ENCODE assay signal across 23 cellular contexts in genomic region chr13:111963031-111963430, GRCh38.
"Had no signal": no experiment of that assay in that cellular context is flagged by ENCODE, and none has a peak within 500 bp of the region (broad histone marks: within the 10 kb centered on the region; RNA-seq: fewer than 3 reads in every experiment).

No MANE protein-coding gene starts in this region.

- H3K36me3 ChIP-seq: ascending aorta, breast epithelium, cardiac muscle cell had no signal

- H3K27ac ChIP-seq: ascending aorta, breast epithelium, cardiac muscle cell, coronary artery, dorsolateral prefrontal cortex had no signal

- ATAC-seq: activated CD4-positive, alpha-beta T cell treated with anti-CD3 and anti-CD28 coated beads for 36 hours; activated T-cell treated with anti-CD3 and anti-CD28 coated beads, Interleukin-2, amount 50 U/mL, for 72 hours had no signal

- H3K27me3 ChIP-seq: ascending aorta, breast epithelium, dorsolateral prefrontal cortex had no signal

- H3K4me3 ChIP-seq: ascending aorta, breast epithelium, cardiac muscle cell, coronary artery, dorsolateral prefrontal cortex had no signal

- H3K4me1 ChIP-seq: ascending aorta, breast epithelium had no signal

- H3K9me3 ChIP-seq: ascending aorta, breast epithelium had no signal

- DNase-seq: activated CD4-positive, alpha-beta memory T cell treated with anti-CD3 and anti-CD28 coated beads, Interleukin-2, amount 10 ng/mL, durations not matched to agents 7 days and 5 days; activated CD4-positive, alpha-beta T cell treated with anti-CD3 and anti-CD28 coated beads for 36 hours; activated CD4-positive, alpha-beta T cell treated with anti-CD3 and anti-CD28 coated beads, Interleukin-2, amount 10 ng/mL, durations not matched to agents 7 days and 5 days; activated CD4-positive, alpha-beta T cell treated with anti-CD3 and anti-CD28 coated beads, Interleukin-2, amount 50 U/mL, for 4 hours; activated CD4-positive, CD25-positive, alpha-beta regulatory T cell; activated CD4-positive, CD25-positive, alpha-beta regulatory T cell treated with anti-CD3 and anti-CD28 coated beads, Interleukin-2, amount 50 U/mL, for 72 hours; activated CD8-positive, alpha-beta memory T cell treated with anti-CD3 and anti-CD28 coated beads, Interleukin-2, amount 50 U/mL, for 48 hours; activated gamma-delta T cell; activated naive CD4-positive, alpha-beta T cell; activated naive CD4-positive, alpha-beta T cell treated with anti-CD3 and anti-CD28 coated beads, Interleukin-2, amount 10 ng/mL, durations not matched to agents 7 days and 5 days; activated naive CD8-positive, alpha-beta T cell treated with anti-CD3 and anti-CD28 coated beads, Interleukin-2, amount 10 ng/mL, durations not matched to agents 7 days and 5 days; activated T-cell treated with anti-CD3 and anti-CD28 coated beads for 4 hours; activated T-cell treated with anti-CD3 and anti-CD28 coated beads, Interleukin-2, amount 50 U/mL, for 24 hours; activated T-cell treated with anti-CD3 and anti-CD28 coated beads, Interleukin-2, amount 50 U/mL, for 72 hours; effector memory CD4-positive, alpha-beta T cell; endodermal cell; foreskin fibroblast; T-helper 2 cell had no signal
